ENCODE assay signal across 21 cellular contexts in genomic region chr21:39281207-39281606, GRCh38.
"Had no signal": no experiment of that assay in that cellular context is flagged by ENCODE, and none has a peak within 500 bp of the region (broad histone marks: within the 10 kb centered on the region; RNA-seq: fewer than 3 reads in every experiment).

No MANE protein-coding gene starts in this region.

- ATAC-seq: effector memory CD8-positive, alpha-beta T cell; esophagus mucosa; gastrocnemius medialis; natural killer cell treated with Interleukin-12 subunit alpha and Interleukin-12 subunit beta and Interleukin-15 and Interleukin-18, amount 100 ng/mL, for 72 hours; pancreas; right cardiac atrium; stimulated activated naive CD8-positive, alpha-beta T cell treated with anti-CD3 and anti-CD28 coated beads, Interleukin-15, amount 100 ng/mL, for 72 hours had no signal

- H3K9me3 Mint-ChIP-seq: activated CD4-positive, alpha-beta memory T cell treated with anti-CD3 and anti-CD28 coated beads, Interleukin-2, amount 10 ng/mL, durations not matched to agents 7 days and 5 days; activated naive CD8-positive, alpha-beta T cell treated with anti-CD3 and anti-CD28 coated beads for 36 hours; activated T-helper 2 cell treated with anti-CD3 and anti-CD28 coated beads, Interferon-gamma antibody, Interleukin-2, Interleukin-4, amounts not matched to agents 10 μg/mL and 5 μg/mL and 100 μg/mL, durations not matched to agents 14 hours and 24 hours and 36 hours; effector memory CD8-positive, alpha-beta T cell; natural killer cell treated with Interleukin-12 subunit alpha and Interleukin-12 subunit beta and Interleukin-15 and Interleukin-18, amount 100 ng/mL, for 72 hours; stimulated activated naive CD8-positive, alpha-beta T cell treated with anti-CD3 and anti-CD28 coated beads, Interleukin-15, amount 100 ng/mL, for 72 hours had no signal

- H3K27me3 ChIP-seq: dorsolateral prefrontal cortex, gastrocnemius medialis, neutrophil, pancreas, tibial nerve had no signal

- H3K27me3 Mint-ChIP-seq: activated CD4-positive, alpha-beta memory T cell treated with anti-CD3 and anti-CD28 coated beads, Interleukin-2, amount 10 ng/mL, durations not matched to agents 7 days and 5 days; activated naive CD8-positive, alpha-beta T cell treated with anti-CD3 and anti-CD28 coated beads for 36 hours; effector memory CD8-positive, alpha-beta T cell; natural killer cell treated with Interleukin-12 subunit alpha and Interleukin-12 subunit beta and Interleukin-15 and Interleukin-18, amount 100 ng/mL, for 72 hours; stimulated activated naive CD8-positive, alpha-beta T cell treated with anti-CD3 and anti-CD28 coated beads, Interleukin-15, amount 100 ng/mL, for 72 hours had no signal

- H3K4me3 Mint-ChIP-seq: activated CD4-positive, alpha-beta memory T cell treated with anti-CD3 and anti-CD28 coated beads, Interleukin-2, amount 10 ng/mL, durations not matched to agents 7 days and 5 days; activated naive CD8-positive, alpha-beta T cell treated with anti-CD3 and anti-CD28 coated beads for 36 hours; effector memory CD8-positive, alpha-beta T cell; natural killer cell treated with Interleukin-12 subunit alpha and Interleukin-12 subunit beta and Interleukin-15 and Interleukin-18, amount 100 ng/mL, for 72 hours; stimulated activated naive CD8-positive, alpha-beta T cell treated with anti-CD3 and anti-CD28 coated beads, Interleukin-15, amount 100 ng/mL, for 72 hours had no signal

- H3K4me1 ChIP-seq: gastrocnemius medialis, left ventricle myocardium inferior, pancreas, tibial nerve had no signal

- H3K36me3 Mint-ChIP-seq: natural killer cell treated with Interleukin-12 subunit alpha and Interleukin-12 subunit beta and Interleukin-15 and Interleukin-18, amount 100 ng/mL, for 72 hours had no signal

- H3K27ac ChIP-seq: gastrocnemius medialis, left ventricle myocardium inferior, neutrophil, pancreas, tibial nerve had no signal

- H3K4me1 Mint-ChIP-seq: activated CD4-positive, alpha-beta memory T cell treated with anti-CD3 and anti-CD28 coated beads, Interleukin-2, amount 10 ng/mL, durations not matched to agents 7 days and 5 days had no signal

- H3K9me3 ChIP-seq: gastrocnemius medialis, left ventricle myocardium inferior, neutrophil, pancreas, tibial nerve had no signal

- DNase-seq: activated CD4-positive, alpha-beta memory T cell treated with anti-CD3 and anti-CD28 coated beads, Interleukin-2, amount 10 ng/mL, durations not matched to agents 7 days and 5 days; activated CD4-positive, alpha-beta T cell treated with anti-CD3 and anti-CD28 coated beads for 48 hours; activated naive CD4-positive, alpha-beta T cell; activated naive CD8-positive, alpha-beta T cell treated with anti-CD3 and anti-CD28 coated beads for 36 hours; activated T-cell treated with anti-CD3 and anti-CD28 coated beads, Interleukin-2, amount 50 U/mL, for 1 hour; central memory CD4-positive, alpha-beta T cell; dorsolateral prefrontal cortex; effector memory CD8-positive, alpha-beta T cell; gastrocnemius medialis; hippocampal formation; left ventricle myocardium inferior; pancreas; right cardiac atrium; stimulated activated CD4-positive, alpha-beta T cell treated with anti-CD3 and anti-CD28 coated beads, Interleukin-12 subunit alpha, Interleukin-12 subunit beta, amount 100 ng/mL, for 4 hours; stimulated activated CD4-positive, alpha-beta T cell treated with anti-CD3 and anti-CD28 coated beads, Interleukin-4, amount 100 ng/mL, for 4 hours; stimulated activated naive CD8-positive, alpha-beta T cell treated with anti-CD3 and anti-CD28 coated beads, Interleukin-15, amount 100 ng/mL, for 72 hours had no signal

- H3K27ac Mint-ChIP-seq: activated CD4-positive, alpha-beta memory T cell treated with anti-CD3 and anti-CD28 coated beads, Interleukin-2, amount 10 ng/mL, durations not matched to agents 7 days and 5 days; activated naive CD8-positive, alpha-beta T cell treated with anti-CD3 and anti-CD28 coated beads for 36 hours; activated T-helper 2 cell treated with anti-CD3 and anti-CD28 coated beads, Interferon-gamma antibody, Interleukin-2, Interleukin-4, amounts not matched to agents 10 μg/mL and 5 μg/mL and 100 μg/mL, durations not matched to agents 14 hours and 24 hours and 36 hours; natural killer cell treated with Interleukin-12 subunit alpha and Interleukin-12 subunit beta and Interleukin-15 and Interleukin-18, amount 100 ng/mL, for 72 hours; stimulated activated naive CD8-positive, alpha-beta T cell treated with anti-CD3 and anti-CD28 coated beads, Interleukin-15, amount 100 ng/mL, for 72 hours had no signal

- H3K4me3 ChIP-seq: dorsolateral prefrontal cortex, gastrocnemius medialis, left ventricle myocardium inferior, pancreas, tibial nerve had no signal
